ENCODE assay signal across 30 cellular contexts in genomic region chr2:138271467-138271866, GRCh38.
"Had no signal": no experiment of that assay in that cellular context is flagged by ENCODE, and none has a peak within 500 bp of the region (broad histone marks: within the 10 kb centered on the region; RNA-seq: fewer than 3 reads in every experiment).

No MANE protein-coding gene starts in this region.

- H3K4me3 ChIP-seq: adrenal gland, body of pancreas, colonic mucosa, dorsolateral prefrontal cortex, gastrocnemius medialis, left ventricle myocardium inferior, lung, ovary, right lobe of liver, testis, uterus had no signal

- H3K9me3 Mint-ChIP-seq: activated naive CD8-positive, alpha-beta T cell treated with anti-CD3 and anti-CD28 coated beads for 36 hours; nephron; type B pancreatic cell had no signal

- H3K4me3 Mint-ChIP-seq: activated CD4-positive, alpha-beta T cell treated with anti-CD3 and anti-CD28 coated beads for 36 hours; activated naive CD8-positive, alpha-beta T cell treated with anti-CD3 and anti-CD28 coated beads for 36 hours; activated T-cell treated with anti-CD3 and anti-CD28 coated beads, Interleukin-2, amount 50 U/mL, for 72 hours; nephron; type B pancreatic cell had no signal

- H3K27me3 ChIP-seq: adrenal gland, body of pancreas, colonic mucosa, dorsolateral prefrontal cortex, gastrocnemius medialis, ovary, right lobe of liver, testis, uterus had no signal

- H3K27ac ChIP-seq: adrenal gland, body of pancreas, colonic mucosa, dorsolateral prefrontal cortex, gastrocnemius medialis, left ventricle myocardium inferior, ovary, right lobe of liver, testis, uterus had no signal

- H3K9me3 ChIP-seq: adrenal gland, body of pancreas, colonic mucosa, gastrocnemius medialis, left ventricle myocardium inferior, ovary, right lobe of liver, testis, uterus had no signal

- H3K27me3 Mint-ChIP-seq: activated CD4-positive, alpha-beta T cell treated with anti-CD3 and anti-CD28 coated beads for 36 hours; activated naive CD8-positive, alpha-beta T cell treated with anti-CD3 and anti-CD28 coated beads for 36 hours; progenitor cell of endocrine pancreas; type B pancreatic cell had no signal

- H3K27ac Mint-ChIP-seq: activated CD4-positive, alpha-beta T cell treated with anti-CD3 and anti-CD28 coated beads for 36 hours; activated naive CD8-positive, alpha-beta T cell treated with anti-CD3 and anti-CD28 coated beads for 36 hours; activated T-cell treated with anti-CD3 and anti-CD28 coated beads, Interleukin-2, amount 50 U/mL, for 72 hours; progenitor cell of endocrine pancreas; type B pancreatic cell had no signal

- H3K36me3 Mint-ChIP-seq: activated naive CD8-positive, alpha-beta T cell treated with anti-CD3 and anti-CD28 coated beads for 36 hours; type B pancreatic cell had no signal

- DNase-seq: activated CD4-positive, alpha-beta T cell treated with anti-CD3 and anti-CD28 coated beads for 36 hours; activated CD4-positive, CD25-positive, alpha-beta regulatory T cell; activated effector memory CD4-positive, alpha-beta T cell treated with Interleukin-2 at 50 U/mL for 16 hours; activated naive CD4-positive, alpha-beta T cell treated with Interleukin-2 at 50 U/mL for 16 hours; activated naive CD8-positive, alpha-beta T cell treated with anti-CD3 and anti-CD28 coated beads for 36 hours; activated T-cell treated with anti-CD3 and anti-CD28 coated beads for 4 hours; activated T-cell treated with anti-CD3 and anti-CD28 coated beads, Interleukin-2, amount 50 U/mL, for 72 hours; adrenal gland; aorta; body of pancreas; colonic mucosa; dorsolateral prefrontal cortex; effector memory CD4-positive, alpha-beta T cell; erythroblast; gastrocnemius medialis; hippocampal formation; islet precursor cell; left ventricle myocardium inferior; ovary; right lobe of liver; stimulated activated CD4-positive, alpha-beta T cell treated with anti-CD3 and anti-CD28 coated beads, Interleukin-12 subunit alpha, Interleukin-12 subunit beta, amount 100 ng/mL, for 4 hours; stimulated activated CD4-positive, alpha-beta T cell treated with anti-CD3 and anti-CD28 coated beads, Interleukin-4, amount 100 ng/mL, for 1 hour; stimulated activated naive CD8-positive, alpha-beta T cell treated with anti-CD3 and anti-CD28 coated beads, Interleukin-15, Interleukin-2, amounts not matched to agents 100 U/mL and 50 U/mL, for 24 hours; T-helper 2 cell; testis; uterus had no signal

- H3K36me3 ChIP-seq: adrenal gland, colonic mucosa, gastrocnemius medialis, left ventricle myocardium inferior, ovary, right lobe of liver, uterus had no signal

- H3K4me1 ChIP-seq: colonic mucosa, gastrocnemius medialis, left ventricle myocardium inferior, testis, uterus had no signal
